In genomic region chr2:96049049-96049916, GRCh38 we compare ENCODE assay signal across 10 cellular contexts. TPM values are rescaled to one million over a fixed set of nuclear protein-coding genes. Genes with fewer than 3 reads are reported as not detected.
DNase-seq lines count a peak whose midpoint lies in the region; ATAC-seq, FAIRE-seq and TF ChIP-seq lines count a peak whose summit lies in the region.
"Not testable (repeated sequence)": the region's sequence is repeated elsewhere in the genome, so short reads cannot be mapped to it uniquely, and the experiment has no call there.
"Had no signal": no experiment of that assay in that cellular context is flagged by ENCODE, and none has a peak within 500 bp of the region (broad histone marks: within the 10 kb centered on the region; RNA-seq: fewer than 3 reads in every experiment).

No MANE protein-coding gene starts in this region.

- not testable (repeated sequence) for TF ChIP-seq CTCF in A549 (IDR thresholded peaks at IDR 0.05); WTC11 (IDR thresholded peaks at IDR 0.05); body of pancreas (IDR thresholded peaks at IDR 0.05); glutamatergic neuron (IDR thresholded peaks at IDR 0.05; ENCODE audit: partially characterized antibody, unreplicated experiment); kidney (IDR thresholded peaks at IDR 0.05; ENCODE audit: borderline replicate concordance, extremely low read depth, insufficient read depth)
- peak; percentile 20; the same call in 1 of the 2 replicates for TF ChIP-seq CTCF in HFFc6 (IDR thresholded peaks at IDR 0.05)

- not testable (repeated sequence) for H3K36me3 ChIP-seq in body of pancreas (replicated peaks in 1 of 2; ENCODE audit: insufficient read depth in 1 of 2, low read depth in 2 of 2); kidney (ENCODE audit: control insufficient read depth in 1 of 2, insufficient read depth in 2 of 2, low read length in 2 of 2); neuronal stem cell (replicated peaks in 1 of 2; ENCODE audit: control insufficient read depth in 2 of 2, insufficient read depth in 2 of 2, low read length in 2 of 2)

- H2BK15ac ChIP-seq in neuronal stem cell (ENCODE audit: low read length): not testable (repeated sequence)

- not testable (repeated sequence) for TF ChIP-seq RAD21 in A549 (conservative IDR thresholded peaks at IDR 0.05 in 1 of 2, IDR thresholded peaks at IDR 0.05 in 1 of 2)

- H3K9me3 Mint-ChIP-seq in HFFc6; WTC11; glutamatergic neuron (ENCODE audit: unreplicated experiment); stimulated activated naive B cell treated with anti-CD40 and anti-IgM and Interleukin-4, amounts not matched to agents 10 μg/mL and 1 μg/mL and 100 μg/mL, for 72 hours: not testable (repeated sequence)

- not testable (repeated sequence) for H3K23ac ChIP-seq in neuronal stem cell (ENCODE audit: low read depth, low read length, poor library complexity)

- intact Hi-C loops in body of pancreas (cut with DNase I); kidney (cut with DNase I): not testable (repeated sequence)

- ATAC-seq in A549 (peak; percentile 54 to 82; a peak in 4 of 6 replicates), WTC11 (peak; percentile 76), body of pancreas (peak; percentile 46)
- ATAC-seq in stimulated activated naive B cell treated with anti-CD40 and anti-IgM and Interleukin-4, amounts not matched to agents 10 μg/mL and 1 μg/mL and 100 μg/mL, for 72 hours (replicated peaks): peak; percentile 19 to 38

- TF ChIP-seq EP300 in A549 (IDR thresholded peaks at IDR 0.05): not testable (repeated sequence)

- H3K4ac ChIP-seq in neuronal stem cell (ENCODE audit: low read length): not testable (repeated sequence)

- not testable (repeated sequence) for H3K27ac ChIP-seq in A549; body of pancreas; kidney (ENCODE audit: low read depth in 2 of 2, low read length in 2 of 2); neuronal stem cell (replicated peaks; ENCODE audit: low read length)

- not testable (repeated sequence) for H3K14ac ChIP-seq in neuronal stem cell (ENCODE audit: low read length)

- FAIRE-seq in A549 (lab: Jason Lieb, UNC); kidney (lab: Jason Lieb, UNC): not testable (repeated sequence)

- H2BK5ac ChIP-seq in neuronal stem cell (ENCODE audit: low read length): not testable (repeated sequence)

- H3K4me1 ChIP-seq in A549; body of pancreas; kidney (ENCODE audit: control insufficient read depth in 1 of 2, insufficient read depth in 1 of 2, low read depth in 1 of 2, low read length in 2 of 2); neuronal stem cell (ENCODE audit: control insufficient read depth in 2 of 2, insufficient read depth in 1 of 2, low read depth in 1 of 2, low read length in 2 of 2): not testable (repeated sequence)

- H3K4me3 Mint-ChIP-seq in HFFc6; WTC11; glutamatergic neuron (ENCODE audit: unreplicated experiment); stimulated activated naive B cell treated with anti-CD40 and anti-IgM and Interleukin-4, amounts not matched to agents 10 μg/mL and 1 μg/mL and 100 μg/mL, for 72 hours: not testable (repeated sequence)

- not testable (repeated sequence) for H2AK5ac ChIP-seq in neuronal stem cell (ENCODE audit: low read depth, low read length)

- H4K91ac ChIP-seq in neuronal stem cell (ENCODE audit: low read depth, low read length, poor library complexity): not testable (repeated sequence)

- not testable (repeated sequence) for H4K8ac ChIP-seq in neuronal stem cell (ENCODE audit: low read depth, low read length)

- H3K27me3 ChIP-seq in body of pancreas; neuronal stem cell (ENCODE audit: control insufficient read depth in 3 of 3, insufficient read depth in 3 of 3, low read depth in 1 of 3, low read length in 3 of 3): not testable (repeated sequence)

- 50% methylated on average over 3 of the region's 18 CpGs for WGBS in A549 (ENCODE audit: missing lambda C conversion rate)
- WGBS in body of pancreas, 2 donors: 25 to 67% methylated on average over 1 to 5 of the region's 18 CpGs
- no CpG with 5 or more reads among the region's 18 CpGs for WGBS in neuronal stem cell (ENCODE audit: extremely low coverage in 2 of 2, insufficient read length in 2 of 2, insufficient replicate concordance in 1 of 2), 2 donors

- not testable (repeated sequence) for H3K27ac Mint-ChIP-seq in HFFc6; WTC11; glutamatergic neuron (ENCODE audit: unreplicated experiment); stimulated activated naive B cell treated with anti-CD40 and anti-IgM and Interleukin-4, amounts not matched to agents 10 μg/mL and 1 μg/mL and 100 μg/mL, for 72 hours

- not testable (repeated sequence) for H2BK120ac ChIP-seq in neuronal stem cell (ENCODE audit: low read depth, low read length)

- not testable (repeated sequence) for H3K79me1 ChIP-seq in neuronal stem cell (ENCODE audit: low read depth, low read length)

- H2BK12ac ChIP-seq in neuronal stem cell (ENCODE audit: low read length): not testable (repeated sequence)

- not testable (repeated sequence) for H3K18ac ChIP-seq in neuronal stem cell (ENCODE audit: low read length)

- H3K4me2 ChIP-seq in A549; neuronal stem cell (ENCODE audit: insufficient read depth, low read length, poor library complexity, severe bottlenecking): not testable (repeated sequence)

- POLR2A ChIA-PET in A549 (lab: Yijun Ruan, JAX); WTC11 (lab: Charles Lee): not testable (repeated sequence)

- H3K4me1 Mint-ChIP-seq in HFFc6 (ENCODE audit: low read depth); WTC11; glutamatergic neuron (ENCODE audit: low read depth, unreplicated experiment); stimulated activated naive B cell treated with anti-CD40 and anti-IgM and Interleukin-4, amounts not matched to agents 10 μg/mL and 1 μg/mL and 100 μg/mL, for 72 hours: not testable (repeated sequence)

- not testable (repeated sequence) for DNase-seq in A549 (ENCODE audit: low read depth in 1 of 2, low spot score in 1 of 2); HFFc6; body of pancreas; neuronal stem cell (ENCODE audit: low spot score); stimulated activated naive B cell treated with anti-CD40 and anti-IgM and Interleukin-4, amounts not matched to agents 10 μg/mL and 1 μg/mL and 100 μg/mL, for 72 hours
- DNase-seq in WTC11 (ENCODE audit: low spot score) (peak; percentile 47), glutamatergic neuron (peak; percentile 1), kidney (peak; percentile 32)

- peak overlapping the region; percentile 45 for H2AFZ ChIP-seq in neuronal stem cell (ENCODE audit: low read length)

- H3K9me3 ChIP-seq in A549; body of pancreas; kidney (ENCODE audit: control insufficient read depth in 1 of 2, low read length in 2 of 2); neuronal stem cell (replicated peaks in 1 of 2; ENCODE audit: control insufficient read depth in 2 of 2, insufficient read depth in 1 of 2, low read depth in 1 of 2, low read length in 2 of 2): not testable (repeated sequence)

- peaks cover 15% of the 10 kb centered on the region for H3K27me3 Mint-ChIP-seq in HFFc6 (ENCODE audit: insufficient read depth)
- H3K27me3 Mint-ChIP-seq in WTC11 (ENCODE audit: low read depth); glutamatergic neuron (ENCODE audit: unreplicated experiment): not testable (repeated sequence)
- peaks cover 5 to 12% of the 10 kb centered on the region in 2 donors for H3K27me3 Mint-ChIP-seq in stimulated activated naive B cell treated with anti-CD40 and anti-IgM and Interleukin-4, amounts not matched to agents 10 μg/mL and 1 μg/mL and 100 μg/mL, for 72 hours

- H3K9ac ChIP-seq in kidney (ENCODE audit: low read length in 2 of 2); neuronal stem cell (ENCODE audit: low read depth, low read length, poor library complexity): not testable (repeated sequence)

- TF ChIP-seq POLR2A in A549 (IDR thresholded peaks at IDR 0.05; ENCODE audit: low read length); body of pancreas (IDR thresholded peaks at IDR 0.05): not testable (repeated sequence)

- H3K4me3 ChIP-seq in A549; body of pancreas; kidney (ENCODE audit: low read length in 2 of 2); neuronal stem cell (ENCODE audit: low read length in 2 of 2): not testable (repeated sequence)

- CTCF ChIA-PET in A549 (lab: Yijun Ruan, JAX); WTC11 (lab: Charles Lee): not testable (repeated sequence)

- not testable (repeated sequence) for H3K36me3 Mint-ChIP-seq in HFFc6 (ENCODE audit: low read depth); WTC11; glutamatergic neuron (ENCODE audit: unreplicated experiment); stimulated activated naive B cell treated with anti-CD40 and anti-IgM and Interleukin-4, amounts not matched to agents 10 μg/mL and 1 μg/mL and 100 μg/mL, for 72 hours

RNA-seq across cellular contexts. Expression of gene GPAT2, which starts 14.6 kb away (rescaled TPM):
- polyA plus RNA-seq in A549 (2011; rRNA removed) (not detected in 2 replicates), A549 (2017; fragmentation: RNase III; extraction: RNeasy Plus Mini Kit Qiagen cat#74134 plus additional on column Dnase treatment) (not detected in 3 replicates), kidney (ENCODE audit: insufficient read depth, low read depth, low replicate concordance) (1.1 TPM)
- not detected in 2 replicates for polyA plus RNA-seq in A549 (2012; cell fraction: cytosol; rRNA removed)
- polyA plus RNA-seq in A549 (2012; cell fraction: nucleus; rRNA removed): not detected in 2 replicates
- polyA minus RNA-seq in A549 (2011; rRNA and poly(A)+ RNA removed): not detected in 2 replicates
- total RNA-seq in HFFc6 (2021; fragmentation: NEBNext Ultra II Directional; extraction: Animal tissue kit (Norgen Biotek cat#: 25700)): 10 to 100 TPM in 4 of 6 experiments, 1 to 10 TPM in 2; 3.1 to 44.6 (median 37.8) TPM
- total RNA-seq in WTC11 (2021) (0.20 to 0.66 TPM (median 0.55 TPM) in 3 replicates), body of pancreas (1 to 10 TPM; 1.6 to 2.0 TPM), glutamatergic neuron (ENCODE audit: unreplicated experiment) (0.47 TPM), kidney (2.7 TPM)
- polyA plus RNA-seq in neuronal stem cell (2013, experiment 1 of 2): 0.03 TPM
- 0.03 TPM for polyA plus RNA-seq in neuronal stem cell (2013, experiment 2 of 2)
- total RNA-seq: A172, neural crest cell had no signal

RNA-seq across cellular contexts. Expression of gene ANKRD36C, which starts 57.7 kb away (rescaled TPM):
- polyA plus RNA-seq in A549 (2011; rRNA removed) (9.9 and 11.5 TPM in 2 replicates), A549 (2017; fragmentation: RNase III; extraction: RNeasy Plus Mini Kit Qiagen cat#74134 plus additional on column Dnase treatment) (2.2 to 3.1 TPM (median 2.5 TPM) in 3 replicates), kidney (ENCODE audit: insufficient read depth, low read depth, low replicate concordance) (0.15 TPM)
- 1.7 TPM in 2 replicates for polyA plus RNA-seq in A549 (2012; cell fraction: cytosol; rRNA removed)
- 2.4 and 4.6 TPM in 2 replicates for polyA plus RNA-seq in A549 (2012; cell fraction: nucleus; rRNA removed)
- 76.6 and 84.5 TPM in 2 replicates for polyA minus RNA-seq in A549 (2011; rRNA and poly(A)+ RNA removed)
- 1 to 10 TPM; 5.9 to 8.9 (median 7.0) TPM for total RNA-seq in HFFc6 (2021; fragmentation: NEBNext Ultra II Directional; extraction: Animal tissue kit (Norgen Biotek cat#: 25700))
- total RNA-seq in WTC11 (2021) (8.7 to 12.6 TPM (median 11.7 TPM) in 3 replicates), body of pancreas (10 to 100 TPM; 46.7 to 62.6 TPM), glutamatergic neuron (ENCODE audit: unreplicated experiment) (75.7 TPM), kidney (26.2 TPM)
- 3.6 TPM for polyA plus RNA-seq in neuronal stem cell (2013, experiment 1 of 2)
- polyA plus RNA-seq in neuronal stem cell (2013, experiment 2 of 2): 4.5 TPM
